ENCODE assay signal across 10 cellular contexts in genomic region chr17:50853015-50853615, GRCh38. TPM values are rescaled to one million over a fixed set of nuclear protein-coding genes. Genes with fewer than 3 reads are reported as not detected.
DNase-seq lines count a peak whose midpoint lies in the region; ATAC-seq and TF ChIP-seq lines count a peak whose summit lies in the region.
"Had no signal": no experiment of that assay in that cellular context is flagged by ENCODE, and none has a peak within 500 bp of the region (broad histone marks: within the 10 kb centered on the region; RNA-seq: fewer than 3 reads in every experiment).

No MANE protein-coding gene starts in this region.

- H3K4me1 Mint-ChIP-seq in CD8-positive, alpha-beta T cell (ENCODE audit: low read depth) = peaks cover 15% of the 10 kb centered on the region
- H3K4me1 Mint-ChIP-seq in endodermal cell (peaks cover 22% of the 10 kb centered on the region), neural progenitor cell (peaks cover 12% of the 10 kb centered on the region)

- no TSS peak for BruUV-seq in IMR-90 (replicated peaks; lab: Mats Ljungman, UMichigan)

- no CpG with 5 or more reads among the region's 6 CpGs for WGBS in IMR-90 (ENCODE audit: extremely low coverage in 2 of 2, insufficient read length in 1 of 2), 2 experiments
- WGBS in endodermal cell (ENCODE audit: insufficient coverage in 1 of 2, insufficient read length in 1 of 2), 2 experiments = 78 to 83% methylated on average over 6 of the region's 6 CpGs

- no peak overlapping the region for H4K91ac ChIP-seq in IMR-90 (ENCODE audit: insufficient read depth, low read depth, low read length)

- no peak overlapping the region for H3K4me2 ChIP-seq in IMR-90 (ENCODE audit: low read depth, low read length)
- no peak overlapping the region for H3K4me2 ChIP-seq in neural progenitor cell

- H3K27me3 Mint-ChIP-seq in CD8-positive, alpha-beta T cell (ENCODE audit: low read depth) = no peaks in the 10 kb centered on the region
- no peaks in the 10 kb centered on the region for H3K27me3 Mint-ChIP-seq in endodermal cell (ENCODE audit: insufficient read depth)
- H3K27me3 Mint-ChIP-seq in neural progenitor cell (ENCODE audit: insufficient read depth, low read depth) = peaks cover 4% of the 10 kb centered on the region

- H3K9ac ChIP-seq in IMR-90 (ENCODE audit: low read depth, low read length) (no peak overlapping the region), endodermal cell (ENCODE audit: extremely low read depth, low read length, poor library complexity, severe bottlenecking) (no peak overlapping the region), neural progenitor cell (no peak overlapping the region)

- no peak for TF ChIP-seq POLR2A in IMR-90 (IDR thresholded peaks at IDR 0.05; ENCODE audit: low read depth, low read length)

- H4K5ac ChIP-seq in IMR-90 (ENCODE audit: low read depth, low read length) = no peak overlapping the region

- peak overlapping the region; percentile 77 for H3K4me3 Mint-ChIP-seq in CD8-positive, alpha-beta T cell
- H3K4me3 Mint-ChIP-seq in endodermal cell (no peak overlapping the region), neural progenitor cell (no peak overlapping the region)

- POLR2A ChIA-PET in CD8-positive, alpha-beta T cell (lab: Charles Lee) = interaction anchor here (0.5 to 3.5 kb wide), 12 partner anchors 10 to 335 kb away, joined by 3 to 67 read pairs (median 6); partner anchors contain the start of gene TOB1
- POLR2A ChIA-PET in IMR-90 (lab: Charles Lee; ENCODE audit: unreplicated experiment) = interaction anchor here (1.6 to 1.8 kb wide), 2 partner anchors 10 to 14 kb away, joined by 4 to 7 read pairs; partner anchors contain the start of gene TOB1

- intact Hi-C loops in CD8-positive, alpha-beta T cell (cut with DNase I, micrococcal nuclease) = no loop called here
- intact Hi-C loops in IMR-90 (cut with micrococcal nuclease) = loop anchor here (2.0 kb wide), 1 partner anchor 300 kb away; the partner anchor contains the start of gene NME1

- dilution Hi-C loops in IMR-90 (cut with HindIII; ENCODE audit: low sequenced_read_pairs, unreplicated experiment) = no loop called here

- no peak overlapping the region for H3K18ac ChIP-seq in IMR-90 (ENCODE audit: low read depth, low read length)

- H3K4ac ChIP-seq in IMR-90 (ENCODE audit: low read depth, low read length) = 0 out of 2 replicates have a peak overlapping the region, but pooled peaks have one; percentile 38

- H3K27me3 ChIP-seq in CD8-positive, alpha-beta T cell (ENCODE audit: insufficient read depth, low read length) = no peaks in the 10 kb centered on the region
- H3K27me3 ChIP-seq in IMR-90 (ENCODE audit: control insufficient read depth, insufficient read depth, low read length) = no peaks in the 10 kb centered on the region; the same call in 1 of the 2 replicates
- H3K27me3 ChIP-seq in endodermal cell (ENCODE audit: control insufficient read depth, insufficient read depth, low read length, poor library complexity, severe bottlenecking) = no peaks in the 10 kb centered on the region
- no peaks in the 10 kb centered on the region for H3K27me3 ChIP-seq in neural progenitor cell

- H3K27ac Mint-ChIP-seq in CD8-positive, alpha-beta T cell = peak overlapping the region; percentile 91
- H3K27ac Mint-ChIP-seq in endodermal cell (no peak overlapping the region), neural progenitor cell (no peak overlapping the region)

- DNase-seq in CD8-positive, alpha-beta T cell = peak in 2 of 7 experiments; percentile 6 to 25
- no peak for DNase-seq in IMR-90
- peak; percentile 42 for DNase-seq in endodermal cell
- no peak for DNase-seq in neural progenitor cell (ENCODE audit: low spot score)
- no peak for DNase-seq in stimulated activated CD4-positive, alpha-beta T cell treated with anti-CD3 and anti-CD28 coated beads, Interleukin-15, amount 100 ng/mL, for 24 hours
- DNase-seq in NCI-H82 (lab: John Stamatoyannopoulos, UW) = no peak
- DNase-seq: activated CD4-positive, alpha-beta T cell treated with anti-CD3 and anti-CD28 coated beads, Interleukin-2, amount 50 U/mL, for 4 hours; foreskin fibroblast had no signal

- H3K27ac ChIP-seq in CD8-positive, alpha-beta T cell (ENCODE audit: low read depth, low read length) = no peak overlapping the region
- no peak overlapping the region for H3K27ac ChIP-seq in IMR-90 (ENCODE audit: insufficient read depth, low read length)
- no peak overlapping the region for H3K27ac ChIP-seq in endodermal cell (ENCODE audit: low read depth, low read length)
- no peak overlapping the region for H3K27ac ChIP-seq in neural progenitor cell

- H3K56ac ChIP-seq in IMR-90 (ENCODE audit: extremely low read depth, insufficient read depth, low read length) = no peak overlapping the region

- H4K20me1 ChIP-seq in IMR-90 (ENCODE audit: insufficient read depth, low read length) (no peaks in the 10 kb centered on the region), neural progenitor cell (ENCODE audit: low read depth) (no peaks in the 10 kb centered on the region)

- H2BK15ac ChIP-seq in IMR-90 (ENCODE audit: low read depth, low read length) = 0 out of 3 replicates have a peak overlapping the region, but pooled peaks have one; percentile 34

- H2AK5ac ChIP-seq in IMR-90 (ENCODE audit: low read depth, low read length) = no peak overlapping the region

- no peak for TF ChIP-seq RAD21 in IMR-90 (IDR thresholded peaks at IDR 0.05; ENCODE audit: low read length)

- H3K79me2 ChIP-seq in neural progenitor cell (ENCODE audit: low read depth) = no peaks in the 10 kb centered on the region

- CTCF ChIA-PET in CD8-positive, alpha-beta T cell (lab: Charles Lee) = interaction anchor here (0.9 to 27.5 kb wide), 31 partner anchors 9 to 300 kb away, joined by 3 to 761 read pairs (median 7); partner anchors contain the start of genes NME1, TOB1 and WFIKKN2
- CTCF ChIA-PET in IMR-90 (lab: Yijun Ruan, JAX) = interaction anchor here (0.6 to 2.3 kb wide), 11 partner anchors 8 to 113 kb away, joined by 3 to 21 read pairs (median 5); no protein-coding TSS in a partner anchor

- no peaks in the 10 kb centered on the region for H3K9me3 Mint-ChIP-seq in CD8-positive, alpha-beta T cell
- H3K9me3 Mint-ChIP-seq in endodermal cell (no peaks in the 10 kb centered on the region), neural progenitor cell (no peaks in the 10 kb centered on the region)

- TF ChIP-seq CTCF in CD8-positive, alpha-beta T cell (IDR thresholded peaks at IDR 0.05) = no peak
- TF ChIP-seq CTCF in IMR-90 (conservative IDR thresholded peaks at IDR 0.05; ENCODE audit: low read depth, low read length) (no peak), endodermal cell (conservative IDR thresholded peaks at IDR 0.05) (no peak), neural progenitor cell (IDR thresholded peaks at IDR 0.05) (no peak)

- in situ Hi-C loops in IMR-90 (cut with MboI; ENCODE audit: low sequenced_read_pairs) = no loop called here

- no peak overlapping the region; the same call in 1 of the 2 replicates for H3K23ac ChIP-seq in IMR-90 (ENCODE audit: low read depth, low read length)

- no peaks in the 10 kb centered on the region for H3K9me1 ChIP-seq in IMR-90 (ENCODE audit: insufficient read depth, low read length)

- H3K36me3 Mint-ChIP-seq in CD8-positive, alpha-beta T cell = no peaks in the 10 kb centered on the region
- H3K36me3 Mint-ChIP-seq in endodermal cell (ENCODE audit: low read depth) (no peaks in the 10 kb centered on the region), neural progenitor cell (no peaks in the 10 kb centered on the region)

- H3K36me3 ChIP-seq in CD8-positive, alpha-beta T cell (ENCODE audit: insufficient read depth, low read length) = no peaks in the 10 kb centered on the region
- H3K36me3 ChIP-seq in IMR-90 (ENCODE audit: control insufficient read depth, insufficient read depth, low read length) (no peaks in the 10 kb centered on the region), endodermal cell (ENCODE audit: control insufficient read depth, insufficient read depth, low read length) (no peaks in the 10 kb centered on the region), neural progenitor cell (no peaks in the 10 kb centered on the region)

- no peak overlapping the region for H3K14ac ChIP-seq in IMR-90 (replicated peaks; ENCODE audit: low read depth, low read length)

- no peaks in the 10 kb centered on the region for H3K9me3 ChIP-seq in CD8-positive, alpha-beta T cell (ENCODE audit: low read length)
- no peaks in the 10 kb centered on the region for H3K9me3 ChIP-seq in IMR-90 (ENCODE audit: control insufficient read depth, insufficient read depth, low read length)
- H3K9me3 ChIP-seq in endodermal cell (ENCODE audit: control insufficient read depth, low read length) = no peaks in the 10 kb centered on the region
- H3K9me3 ChIP-seq in neural progenitor cell (ENCODE audit: low read depth) = no peaks in the 10 kb centered on the region

- H2BK20ac ChIP-seq in IMR-90 (ENCODE audit: low read depth, low read length) = no peak overlapping the region

- H3K79me1 ChIP-seq in IMR-90 (ENCODE audit: low read depth in 1 of 2, low read length in 2 of 2) = no peaks in the 10 kb centered on the region

- no peak for ATAC-seq in CD8-positive, alpha-beta T cell
- no peak for ATAC-seq in IMR-90 (ENCODE audit: low read depth)
- no peak for ATAC-seq in HG02798 (IDR thresholded peaks at IDR 0.05; ENCODE audit: poor library complexity, unreplicated experiment)

- H4K8ac ChIP-seq in IMR-90 (ENCODE audit: low read depth in 2 of 2, low read length in 2 of 2) = peak overlapping the region in 1 of 2 experiments; percentile 93; a peak in 2 of 4 replicates

- H2AFZ ChIP-seq in IMR-90 (replicated peaks; ENCODE audit: low read length, poor library complexity) (no peak overlapping the region), neural progenitor cell (replicated peaks) (peak overlapping the region; percentile 57)

- no peak overlapping the region for H2BK5ac ChIP-seq in IMR-90 (ENCODE audit: low read depth, low read length, poor library complexity, severe bottlenecking)

- H3K4me1 ChIP-seq in CD8-positive, alpha-beta T cell (ENCODE audit: insufficient read depth, low read length) = peaks cover 9% of the 10 kb centered on the region
- H3K4me1 ChIP-seq in IMR-90 (ENCODE audit: control insufficient read depth, insufficient read depth, low read length) = 0 out of 2 replicates have a peak, but pooled peaks cover 2% of the 10 kb centered on the region
- H3K4me1 ChIP-seq in endodermal cell (ENCODE audit: control insufficient read depth, insufficient read depth, low read length) = peaks cover 4% of the 10 kb centered on the region
- H3K4me1 ChIP-seq in neural progenitor cell = no peaks in the 10 kb centered on the region

- H2AK9ac ChIP-seq in IMR-90 (replicated peaks; ENCODE audit: low read depth, low read length, poor library complexity) = no peak overlapping the region

- H2BK120ac ChIP-seq in IMR-90 (ENCODE audit: low read depth, low read length) = no peak overlapping the region

- peaks cover 6% of the 10 kb centered on the region for H3F3A ChIP-seq in neural progenitor cell (ENCODE audit: low read depth)

- no peak overlapping the region for H3K4me3 ChIP-seq in CD8-positive, alpha-beta T cell (ENCODE audit: low read depth, low read length)
- H3K4me3 ChIP-seq in IMR-90 (ENCODE audit: insufficient read depth, low read depth, low read length) (no peak overlapping the region), endodermal cell (ENCODE audit: low read length) (peak overlapping the region; percentile 14), neural progenitor cell (no peak overlapping the region)

RNA-seq across cellular contexts. Expression of gene TOB1, which starts 13.0 kb away (rescaled TPM):
- 100 to 1,000 TPM; 252 to 277 TPM for total RNA-seq in CD8-positive, alpha-beta T cell
- total RNA-seq in IMR-90 (2012; rRNA removed) (4.3 and 6.1 TPM in 2 replicates), endodermal cell (10 to 100 TPM; 35.5 to 36.3 TPM), neural progenitor cell (ENCODE audit: low replicate concordance) (13.6 and 18.2 TPM in 2 replicates)
- 9.0 and 9.2 TPM in 2 replicates for polyA plus RNA-seq in IMR-90 (2012; rRNA removed)
- 8.7 and 11.5 TPM in 2 replicates for polyA plus RNA-seq in IMR-90 (2012; cell fraction: cytosol; rRNA removed)
- polyA plus RNA-seq in IMR-90 (2012; cell fraction: nucleus; rRNA removed; ENCODE audit: low replicate concordance) = 10.3 and 26.9 TPM in 2 replicates
- 45.3 TPM for polyA plus RNA-seq in endodermal cell (2013, experiment 1 of 2)
- polyA plus RNA-seq in endodermal cell (2013, experiment 2 of 2) = 45.3 TPM

RNA-seq across cellular contexts. Expression of gene WFIKKN2, which starts 17.7 kb away (rescaled TPM):
- total RNA-seq in CD8-positive, alpha-beta T cell = not detected
- total RNA-seq in IMR-90 (2012; rRNA removed) (not detected in 2 replicates), endodermal cell (under 1 TPM; 0.29 to 0.35 TPM), neural progenitor cell (ENCODE audit: low replicate concordance) (not detected in 2 replicates)
- polyA plus RNA-seq in IMR-90 (2012; rRNA removed) = 0.02 and 0.04 TPM in 2 replicates
- 0.01 and 0.04 TPM in 2 replicates for polyA plus RNA-seq in IMR-90 (2012; cell fraction: cytosol; rRNA removed)
- 0.11 and 0.16 TPM in 2 replicates for polyA plus RNA-seq in IMR-90 (2012; cell fraction: nucleus; rRNA removed; ENCODE audit: low replicate concordance)
- polyA plus RNA-seq in endodermal cell (2013, experiment 1 of 2) = 0.25 TPM
- polyA plus RNA-seq in endodermal cell (2013, experiment 2 of 2) = 0.29 TPM
- total RNA-seq: lung microvascular endothelial cell had no signal

Comparison
In these comparisons a context has a peak if more than half of its experiments do, and no peak if none do; other contexts are left out.
1. RNA of gene TOB1, which starts 13.0 kb away (total RNA-seq): 252 to 277 TPM in CD8-positive, alpha-beta T cell; 35.5 to 36.3 TPM in endodermal cell, 13.6 to 18.2 TPM in neural progenitor cell and 4.3 to 6.1 TPM in IMR-90; every median in the first group is over 4 times any median in the second.